25 cellular contexts compared by ENCODE assay signal in genomic region chr2:96171836-96172235, GRCh38. TPM values are rescaled to one million over a fixed set of nuclear protein-coding genes. Genes with fewer than 3 reads are reported as not detected.
DNase-seq lines count a peak whose midpoint lies in the region; ATAC-seq and TF ChIP-seq lines count a peak whose summit lies in the region.
"Had no signal": no experiment of that assay in that cellular context is flagged by ENCODE, and none has a peak within 500 bp of the region (broad histone marks: within the 10 kb centered on the region; RNA-seq: fewer than 3 reads in every experiment).

No MANE protein-coding gene starts in this region.

- no peak overlapping the region for H3K4me3 Mint-ChIP-seq in activated CD8-positive, alpha-beta T cell treated with anti-CD3 and anti-CD28 coated beads for 36 hours
- H3K4me3 Mint-ChIP-seq in activated CD8-positive, alpha-beta T cell treated with anti-CD3 and anti-CD28 coated beads, Interleukin-2, amount 10 ng/mL, durations not matched to agents 7 days and 5 days: no peak overlapping the region
- H3K4me3 Mint-ChIP-seq in T-helper 17 cell: no peak overlapping the region
- no peak overlapping the region for H3K4me3 Mint-ChIP-seq in memory B cell
- no peak overlapping the region for H3K4me3 Mint-ChIP-seq in stimulated activated effector memory CD8-positive, alpha-beta T cell treated with anti-CD3 and anti-CD28 coated beads, Interleukin-12 subunit alpha, Interleukin-12 subunit beta, amount 100 ng/mL, for 72 hours
- H3K4me3 Mint-ChIP-seq: CD14-positive monocyte, H9 had no signal

- no peaks in the 10 kb centered on the region for H3K27me3 Mint-ChIP-seq in activated CD8-positive, alpha-beta T cell treated with anti-CD3 and anti-CD28 coated beads for 36 hours
- H3K27me3 Mint-ChIP-seq in activated CD8-positive, alpha-beta T cell treated with anti-CD3 and anti-CD28 coated beads, Interleukin-2, amount 10 ng/mL, durations not matched to agents 7 days and 5 days (ENCODE audit: low read depth): peaks cover 7% of the 10 kb centered on the region
- H3K27me3 Mint-ChIP-seq in T-helper 17 cell (peaks cover 4% of the 10 kb centered on the region), memory B cell (no peaks in the 10 kb centered on the region)

- H3K4me1 Mint-ChIP-seq in activated CD8-positive, alpha-beta T cell treated with anti-CD3 and anti-CD28 coated beads for 36 hours (ENCODE audit: low read depth): peaks cover 46% of the 10 kb centered on the region
- H3K4me1 Mint-ChIP-seq in activated CD8-positive, alpha-beta T cell treated with anti-CD3 and anti-CD28 coated beads, Interleukin-2, amount 10 ng/mL, durations not matched to agents 7 days and 5 days (ENCODE audit: low read depth): peaks cover 6% of the 10 kb centered on the region
- H3K4me1 Mint-ChIP-seq in T-helper 17 cell (peaks cover 9% of the 10 kb centered on the region), memory B cell (peaks cover 3% of the 10 kb centered on the region)
- peaks cover 39% of the 10 kb centered on the region for H3K4me1 Mint-ChIP-seq in stimulated activated effector memory CD8-positive, alpha-beta T cell treated with anti-CD3 and anti-CD28 coated beads, Interleukin-12 subunit alpha, Interleukin-12 subunit beta, amount 100 ng/mL, for 72 hours

- no peak for ATAC-seq in activated CD8-positive, alpha-beta T cell treated with anti-CD3 and anti-CD28 coated beads for 36 hours
- no peak for ATAC-seq in activated CD8-positive, alpha-beta T cell treated with anti-CD3 and anti-CD28 coated beads, Interleukin-2, amount 10 ng/mL, durations not matched to agents 7 days and 5 days
- ATAC-seq in T-helper 17 cell (no peak), memory B cell (ENCODE audit: low read depth) (no peak), GM19452 (IDR thresholded peaks at IDR 0.05; ENCODE audit: unreplicated experiment) (no peak)
- no peak for ATAC-seq in stimulated activated effector memory CD8-positive, alpha-beta T cell treated with anti-CD3 and anti-CD28 coated beads, Interleukin-12 subunit alpha, Interleukin-12 subunit beta, amount 100 ng/mL, for 72 hours

- H3K27ac Mint-ChIP-seq in activated CD8-positive, alpha-beta T cell treated with anti-CD3 and anti-CD28 coated beads for 36 hours: peak overlapping the region; percentile 70
- H3K27ac Mint-ChIP-seq in activated CD8-positive, alpha-beta T cell treated with anti-CD3 and anti-CD28 coated beads, Interleukin-2, amount 10 ng/mL, durations not matched to agents 7 days and 5 days: no peak overlapping the region
- H3K27ac Mint-ChIP-seq in T-helper 17 cell (peak overlapping the region; percentile 76), memory B cell (peak overlapping the region; percentile 40)
- peak overlapping the region; percentile 84 for H3K27ac Mint-ChIP-seq in stimulated activated effector memory CD8-positive, alpha-beta T cell treated with anti-CD3 and anti-CD28 coated beads, Interleukin-12 subunit alpha, Interleukin-12 subunit beta, amount 100 ng/mL, for 72 hours

- peaks cover 7% of the 10 kb centered on the region for H3K9me3 Mint-ChIP-seq in activated CD8-positive, alpha-beta T cell treated with anti-CD3 and anti-CD28 coated beads for 36 hours
- no peaks in the 10 kb centered on the region for H3K9me3 Mint-ChIP-seq in activated CD8-positive, alpha-beta T cell treated with anti-CD3 and anti-CD28 coated beads, Interleukin-2, amount 10 ng/mL, durations not matched to agents 7 days and 5 days (ENCODE audit: insufficient read depth)
- H3K9me3 Mint-ChIP-seq in memory B cell: no peaks in the 10 kb centered on the region
- no peaks in the 10 kb centered on the region for H3K9me3 Mint-ChIP-seq in stimulated activated effector memory CD8-positive, alpha-beta T cell treated with anti-CD3 and anti-CD28 coated beads, Interleukin-12 subunit alpha, Interleukin-12 subunit beta, amount 100 ng/mL, for 72 hours

- H3K36me3 Mint-ChIP-seq in activated CD8-positive, alpha-beta T cell treated with anti-CD3 and anti-CD28 coated beads for 36 hours (ENCODE audit: low read depth): peaks cover 4% of the 10 kb centered on the region
- H3K36me3 Mint-ChIP-seq in activated CD8-positive, alpha-beta T cell treated with anti-CD3 and anti-CD28 coated beads, Interleukin-2, amount 10 ng/mL, durations not matched to agents 7 days and 5 days (ENCODE audit: low read depth): no peaks in the 10 kb centered on the region
- no peaks in the 10 kb centered on the region for H3K36me3 Mint-ChIP-seq in T-helper 17 cell (ENCODE audit: low read depth)
- no peaks in the 10 kb centered on the region for H3K36me3 Mint-ChIP-seq in memory B cell
- no peaks in the 10 kb centered on the region for H3K36me3 Mint-ChIP-seq in stimulated activated effector memory CD8-positive, alpha-beta T cell treated with anti-CD3 and anti-CD28 coated beads, Interleukin-12 subunit alpha, Interleukin-12 subunit beta, amount 100 ng/mL, for 72 hours
- H3K36me3 Mint-ChIP-seq: CD14-positive monocyte had no signal

- intact Hi-C loops in activated CD8-positive, alpha-beta T cell treated with anti-CD3 and anti-CD28 coated beads for 36 hours (cut with micrococcal nuclease): no loop called here

- no peak for DNase-seq in activated CD8-positive, alpha-beta T cell treated with anti-CD3 and anti-CD28 coated beads for 36 hours
- DNase-seq in activated CD8-positive, alpha-beta T cell treated with anti-CD3 and anti-CD28 coated beads, Interleukin-2, amount 10 ng/mL, durations not matched to agents 7 days and 5 days: no peak
- no peak for DNase-seq in T-helper 17 cell
- DNase-seq in memory B cell (ENCODE audit: low spot score in 2 of 2): no peak
- no peak for DNase-seq in stimulated activated effector memory CD8-positive, alpha-beta T cell treated with anti-CD3 and anti-CD28 coated beads, Interleukin-12 subunit alpha, Interleukin-12 subunit beta, amount 100 ng/mL, for 72 hours (ENCODE audit: low spot score in 2 of 2)
- no peak for DNase-seq in OCI-M2 (lab: John Stamatoyannopoulos, UW; ENCODE audit: unreplicated experiment)
- DNase-seq: 8988T, ACHN, BE2C, DMS153, DND-41, GM23248, H9, IMR-90, NCI-H1048, NCI-H1417, NCI-H1694, NCI-H2029 treated with DMSO at 0.1 percent for 48 hours, NCI-H446 treated with DMSO at 0.1 percent for 48 hours, NCI-H526, Right ventricle myocardium superior, RPMI8226 had no signal

- CTCF ChIA-PET in activated CD8-positive, alpha-beta T cell treated with anti-CD3 and anti-CD28 coated beads for 36 hours (lab: Charles Lee): interaction anchor here (10.4 kb wide), 1 partner anchor 30 kb away, joined by 540 read pairs; the partner anchor contains the start of genes ASTL and DUSP2
- CTCF ChIA-PET in activated CD8-positive, alpha-beta T cell treated with anti-CD3 and anti-CD28 coated beads, Interleukin-2, amount 10 ng/mL, durations not matched to agents 7 days and 5 days (lab: Charles Lee): interaction anchor here (13.1 kb wide), 1 partner anchor 29 kb away, joined by 674 read pairs; the partner anchor contains the start of genes ASTL and DUSP2

- no peaks in the 10 kb centered on the region for H3K9me3 ChIP-seq in T-helper 17 cell (ENCODE audit: control insufficient read depth, low read length, poor library complexity, severe bottlenecking)
- H3K9me3 ChIP-seq: BE2C, SJSA1 had no signal

- POLR2A ChIA-PET in activated CD8-positive, alpha-beta T cell treated with anti-CD3 and anti-CD28 coated beads for 36 hours (lab: Charles Lee): no interaction called here
- POLR2A ChIA-PET in activated CD8-positive, alpha-beta T cell treated with anti-CD3 and anti-CD28 coated beads, Interleukin-2, amount 10 ng/mL, durations not matched to agents 7 days and 5 days (lab: Charles Lee): no interaction called here

- no peak for TF ChIP-seq CTCF in activated CD8-positive, alpha-beta T cell treated with anti-CD3 and anti-CD28 coated beads for 36 hours (IDR thresholded peaks at IDR 0.05)

RNA-seq across cellular contexts. Expression of gene DUSP2, which starts 26.6 kb away (rescaled TPM):
- 100 to 1,000 TPM; 311 to 313 TPM for total RNA-seq in activated CD8-positive, alpha-beta T cell treated with anti-CD3 and anti-CD28 coated beads for 36 hours
- 10 to 100 TPM; 20.3 to 21.2 TPM for total RNA-seq in activated CD8-positive, alpha-beta T cell treated with anti-CD3 and anti-CD28 coated beads, Interleukin-2, amount 10 ng/mL, durations not matched to agents 7 days and 5 days
- total RNA-seq in T-helper 17 cell: 100 to 1,000 TPM; 240 to 319 TPM

RNA-seq across cellular contexts. Expression of gene ASTL, which starts 33.5 kb away (rescaled TPM):
- total RNA-seq in activated CD8-positive, alpha-beta T cell treated with anti-CD3 and anti-CD28 coated beads for 36 hours: 1 to 10 TPM; 1.8 to 2.7 TPM
- under 1 TPM in 1 of 2 experiments, not detected in 1; 0.34 TPM for total RNA-seq in activated CD8-positive, alpha-beta T cell treated with anti-CD3 and anti-CD28 coated beads, Interleukin-2, amount 10 ng/mL, durations not matched to agents 7 days and 5 days
- total RNA-seq in T-helper 17 cell: 1 to 10 TPM; 4.2 to 7.9 TPM
- total RNA-seq: GM23248, IMR-90, Right ventricle myocardium superior, SJSA1 had no signal

RNA-seq across cellular contexts. Expression of gene STARD7, which starts 36.8 kb away (rescaled TPM):
- 100 to 1,000 TPM; 145 to 149 TPM for total RNA-seq in activated CD8-positive, alpha-beta T cell treated with anti-CD3 and anti-CD28 coated beads for 36 hours
- total RNA-seq in activated CD8-positive, alpha-beta T cell treated with anti-CD3 and anti-CD28 coated beads, Interleukin-2, amount 10 ng/mL, durations not matched to agents 7 days and 5 days: 100 to 1,000 TPM; 139 to 143 TPM
- 10 to 100 TPM; 59.2 to 72.6 TPM for total RNA-seq in T-helper 17 cell

RNA-seq across cellular contexts. Expression of gene ADRA2B, which starts 55.5 kb away (rescaled TPM):
- under 1 TPM; 0.29 to 0.34 TPM for total RNA-seq in activated CD8-positive, alpha-beta T cell treated with anti-CD3 and anti-CD28 coated beads for 36 hours
- under 1 TPM in 1 of 2 experiments, not detected in 1; 0.08 TPM for total RNA-seq in activated CD8-positive, alpha-beta T cell treated with anti-CD3 and anti-CD28 coated beads, Interleukin-2, amount 10 ng/mL, durations not matched to agents 7 days and 5 days
- 1 to 10 TPM in 1 of 2 donors, under 1 TPM in 1; 0.85 to 2.8 TPM for total RNA-seq in T-helper 17 cell
- total RNA-seq: GM23248, IMR-90, SJSA1 had no signal

Comparison
In these comparisons a context has a peak if more than half of its experiments do, and no peak if none do; other contexts are left out.
1. RNA of gene DUSP2, which starts 26.6 kb away (total RNA-seq): 240 to 319 TPM in T-helper 17 cell and 311 to 313 TPM in activated CD8-positive, alpha-beta T cell treated with anti-CD3 and anti-CD28 coated beads for 36 hours; 20.3 to 21.2 TPM in activated CD8-positive, alpha-beta T cell treated with anti-CD3 and anti-CD28 coated beads, Interleukin-2, amount 10 ng/mL, durations not matched to agents 7 days and 5 days; every median in the first group is over 10 times any median in the second.